ENCODE assay signal across 1 cellular context in the genomic region with DNA sequence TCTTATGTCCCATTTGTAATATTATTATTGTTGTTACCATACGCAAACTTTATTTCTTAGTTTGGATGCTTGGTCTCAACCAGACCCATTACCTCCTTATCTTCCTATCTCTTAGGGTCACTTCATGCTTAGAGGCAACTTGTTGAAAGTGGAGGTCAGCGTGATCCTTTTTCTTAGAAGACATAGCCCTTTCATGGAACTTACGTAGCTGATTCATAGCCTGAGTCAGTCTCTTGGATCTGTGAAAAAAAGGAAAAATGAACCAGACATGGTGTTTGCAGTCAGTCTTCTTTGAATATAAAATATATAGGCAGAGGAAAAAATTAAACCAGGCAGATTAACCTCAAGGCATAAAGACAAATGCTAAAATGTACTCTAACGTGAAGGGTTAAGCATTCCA.
TF ChIP-seq lines count a peak whose summit lies in the region.

No MANE protein-coding gene starts in this region.

TF ChIP-seq in IMR-90, 13 proteins besides CTCF, POLR2A, EP300 and RAD21:
- TF ChIP-seq FOS (IDR thresholded peaks at IDR 0.05; ENCODE audit: low read depth, low read length) (no peak), ELK1 (IDR thresholded peaks at IDR 0.05; ENCODE audit: borderline replicate concordance, low read depth, low read length) (no peak), CHD1 (IDR thresholded peaks at IDR 0.05; ENCODE audit: low read depth, low read length) (no peak), NFE2L2 (IDR thresholded peaks at IDR 0.05; ENCODE audit: low read depth, low read length) (no peak)
